Comparison of ENCODE assay signal across 12 cellular contexts in the genomic region with DNA sequence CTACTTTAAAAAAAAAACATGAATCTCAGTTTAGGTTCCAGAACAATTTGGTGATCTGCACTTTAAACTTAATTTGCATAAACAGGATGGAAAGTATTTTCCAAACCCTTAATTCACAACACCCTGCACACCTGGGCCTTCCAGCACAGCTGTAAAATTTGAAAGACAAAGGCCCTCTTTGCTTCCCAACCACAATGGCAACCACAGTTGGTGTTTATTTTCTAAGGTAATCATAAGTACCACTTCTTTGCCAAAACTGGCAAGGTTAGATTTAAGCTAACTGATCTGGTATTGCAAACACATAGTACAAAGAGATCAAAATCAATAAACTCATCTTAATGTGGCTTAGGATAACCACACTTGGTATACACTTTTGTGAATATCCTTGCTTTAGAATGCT. TPM values are rescaled to one million over a fixed set of nuclear protein-coding genes. Genes with fewer than 3 reads are reported as not detected.
DNase-seq lines count a peak whose midpoint lies in the region; ATAC-seq and TF ChIP-seq lines count a peak whose summit lies in the region.
"Had no signal": no experiment of that assay in that cellular context is flagged by ENCODE, and none has a peak within 500 bp of the region (broad histone marks: within the 10 kb centered on the region; RNA-seq: fewer than 3 reads in every experiment).

No MANE protein-coding gene starts in this region.

- POLR2A ChIA-PET in T-cell (lab: Charles Lee): interaction anchor here in 1 of 2 donors (0.6 kb wide), 1 partner anchor 33 kb away, joined by 4 read pairs; no protein-coding TSS in a partner anchor

- H3K27ac ChIP-seq in tibial nerve: peak overlapping the region in 3 of 4 donors; percentile 15 to 94 (median 93)
- H3K27ac ChIP-seq: PC-9 had no signal

- no peaks in the 10 kb centered on the region for H3K9me3 Mint-ChIP-seq in activated naive CD4-positive, alpha-beta T cell treated with anti-CD3 and anti-CD28 coated beads, Interleukin-2, amount 50 U/mL, for 24 hours
- H3K9me3 Mint-ChIP-seq in T-cell: no peaks in the 10 kb centered on the region
- H3K9me3 Mint-ChIP-seq: type B pancreatic cell had no signal

- H3K36me3 ChIP-seq in iPS-15b (ENCODE audit: control insufficient read depth, insufficient read depth, low read length) (no peaks in the 10 kb centered on the region), tibial nerve (no peaks in the 10 kb centered on the region)

- H3K9me3 ChIP-seq in iPS-15b (ENCODE audit: control insufficient read depth, insufficient read depth, low read length) (no peaks in the 10 kb centered on the region), tibial nerve (no peaks in the 10 kb centered on the region)

- H3K27me3 Mint-ChIP-seq in activated naive CD4-positive, alpha-beta T cell treated with anti-CD3 and anti-CD28 coated beads, Interleukin-2, amount 50 U/mL, for 24 hours: no peaks in the 10 kb centered on the region
- H3K27me3 Mint-ChIP-seq in T-cell: no peaks in the 10 kb centered on the region

- no peak overlapping the region for H3K9ac ChIP-seq in iPS-15b (ENCODE audit: low read depth, low read length)

- CTCF ChIA-PET in T-cell (lab: Charles Lee): interaction anchor here in 1 of 2 donors (0.5 to 1.5 kb wide), 2 partner anchors 9 to 83 kb away, joined by 3 to 4 read pairs; no protein-coding TSS in a partner anchor

- no peak for DNase-seq in activated naive CD4-positive, alpha-beta T cell treated with anti-CD3 and anti-CD28 coated beads, Interleukin-2, amount 50 U/mL, for 16 hours
- no peak for DNase-seq in T-cell
- DNase-seq in tibial nerve (ENCODE audit: low spot score in 2 of 2): no peak
- no peak for DNase-seq in activated gamma-delta T cell treated with Interleukin-2 at 50 U/mL for 16 hours
- DNase-seq in globus pallidus (ENCODE audit: low spot score): no peak
- DNase-seq in SIG-M5 (lab: John Stamatoyannopoulos, UW): no peak
- DNase-seq: NCI-H1694; PC-9; stimulated activated CD4-positive, alpha-beta T cell treated with anti-CD3 and anti-CD28 coated beads, Interleukin-4, amount 100 ng/mL, for 4 hours had no signal

- TF ChIP-seq EP300 in tibial nerve (IDR thresholded peaks at IDR 0.05): no peak

- peaks cover 62% of the 10 kb centered on the region for H3K4me1 ChIP-seq in iPS-15b (ENCODE audit: control insufficient read depth, insufficient read depth, low read length)
- peaks cover 0 to 77% (median 54%) of the 10 kb centered on the region in 4 donors for H3K4me1 ChIP-seq in tibial nerve

- peak overlapping the region; percentile 70 for H3K4me3 Mint-ChIP-seq in activated naive CD4-positive, alpha-beta T cell treated with anti-CD3 and anti-CD28 coated beads, Interleukin-2, amount 50 U/mL, for 24 hours
- peak overlapping the region; percentile 59 to 98 (median 73) for H3K4me3 Mint-ChIP-seq in T-cell
- H3K4me3 Mint-ChIP-seq: type B pancreatic cell had no signal

- TF ChIP-seq POLR2A in tibial nerve (IDR thresholded peaks at IDR 0.05): no peak

- H3K27me3 ChIP-seq in iPS-15b (ENCODE audit: control insufficient read depth, insufficient read depth, low read length) (no peaks in the 10 kb centered on the region), tibial nerve (no peaks in the 10 kb centered on the region)

- no peak for ATAC-seq in T-cell (replicated peaks in 1 of 4)

- TF ChIP-seq CTCF in tibial nerve (IDR thresholded peaks at IDR 0.05): no peak

- H3K4me1 Mint-ChIP-seq in activated naive CD4-positive, alpha-beta T cell treated with anti-CD3 and anti-CD28 coated beads, Interleukin-2, amount 50 U/mL, for 24 hours: peaks cover 88% of the 10 kb centered on the region
- peaks cover 82 to 92% (median 89%) of the 10 kb centered on the region in 3 donors for H3K4me1 Mint-ChIP-seq in T-cell

- H3K36me3 Mint-ChIP-seq in activated naive CD4-positive, alpha-beta T cell treated with anti-CD3 and anti-CD28 coated beads, Interleukin-2, amount 50 U/mL, for 24 hours: no peaks in the 10 kb centered on the region
- H3K36me3 Mint-ChIP-seq in T-cell: no peaks in the 10 kb centered on the region
- H3K36me3 Mint-ChIP-seq: type B pancreatic cell had no signal

- H3K4me3 ChIP-seq in iPS-15b (ENCODE audit: low read depth, low read length): peak overlapping the region; percentile 73
- no peak overlapping the region for H3K4me3 ChIP-seq in tibial nerve
- H3K4me3 ChIP-seq: PC-9 had no signal

- peak overlapping the region; percentile 87 for H3K27ac Mint-ChIP-seq in activated naive CD4-positive, alpha-beta T cell treated with anti-CD3 and anti-CD28 coated beads, Interleukin-2, amount 50 U/mL, for 24 hours
- H3K27ac Mint-ChIP-seq in T-cell: peak overlapping the region; percentile 76 to 94
- H3K27ac Mint-ChIP-seq: type B pancreatic cell had no signal

RNA-seq across cellular contexts. Expression of a gene that starts 4.1 kb away (rescaled TPM):
- 10 to 100 TPM; 33.5 to 49.8 (median 41.1) TPM for total RNA-seq in T-cell
- total RNA-seq in tibial nerve: 10 to 100 TPM; 48.6 to 58.6 (median 52.5) TPM
- total RNA-seq: PC-9 had no signal
